5 cellular contexts compared by ENCODE assay signal in the genomic region with DNA sequence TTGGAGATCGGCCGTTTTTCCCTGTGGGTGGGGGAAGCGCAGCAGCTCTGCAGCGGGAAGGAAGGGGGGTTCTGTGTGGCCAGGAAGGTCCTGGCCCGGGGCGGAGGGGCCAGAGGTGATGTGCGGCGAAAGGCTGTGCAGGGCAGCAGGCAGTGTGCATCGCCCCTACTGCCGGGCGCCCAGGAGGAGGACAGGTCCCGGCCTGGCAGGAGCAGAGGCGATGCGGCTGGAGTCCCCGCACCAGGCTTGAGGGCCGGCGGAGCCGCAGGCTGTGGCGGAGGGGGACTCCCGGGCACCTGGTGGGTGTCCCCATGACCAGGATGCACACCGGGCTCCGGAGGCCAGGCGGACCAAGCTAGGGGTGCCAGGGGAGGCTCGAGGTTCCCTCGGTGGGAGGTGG. TPM values are rescaled to one million over a fixed set of nuclear protein-coding genes. Genes with fewer than 3 reads are reported as not detected.
"Had no signal": no experiment of that assay in that cellular context is flagged by ENCODE, and none has a peak within 500 bp of the region (broad histone marks: within the 10 kb centered on the region; RNA-seq: fewer than 3 reads in every experiment).

No MANE protein-coding gene starts in this region.

RNA-seq across cellular contexts. Expression of gene POTEB3, which starts 54.3 kb away (rescaled TPM):
- total RNA-seq: GM23338, H1, H9, HT-29, IMR-90 had no signal
- polyA plus RNA-seq: GM23338, H1, IMR-90 had no signal
